In genomic region chr19:54128441-54128725, GRCh38 we compare ENCODE assay signal across 29 cellular contexts. TPM values are rescaled to one million over a fixed set of nuclear protein-coding genes. Genes with fewer than 3 reads are reported as not detected.
"Had no signal": no experiment of that assay in that cellular context is flagged by ENCODE, and none has a peak within 500 bp of the region (broad histone marks: within the 10 kb centered on the region; RNA-seq: fewer than 3 reads in every experiment).

No MANE protein-coding gene starts in this region.

- H3K27me3 Mint-ChIP-seq: stimulated activated memory B cell treated with anti-CD40 and anti-IgM and Interleukin-4, amounts not matched to agents 10 μg/mL and 1 μg/mL and 100 μg/mL, for 72 hours; stimulated activated naive B cell treated with anti-CD40 and anti-IgM and Interleukin-4, amounts not matched to agents 10 μg/mL and 1 μg/mL and 100 μg/mL, for 72 hours; stimulated activated naive CD8-positive, alpha-beta T cell treated with anti-CD3 and anti-CD28 coated beads, Interleukin-15, Interleukin-2, amounts not matched to agents 100 ng/mL and 50 ng/mL, for 24 hours; type B pancreatic cell had no signal

- H3K27ac Mint-ChIP-seq: stimulated activated effector memory CD8-positive, alpha-beta T cell treated with anti-CD3 and anti-CD28 coated beads, Interleukin-12 subunit alpha, Interleukin-12 subunit beta, amount 100 ng/mL, for 72 hours; stimulated activated memory B cell treated with anti-CD40 and anti-IgM and Interleukin-4, amounts not matched to agents 10 μg/mL and 1 μg/mL and 100 μg/mL, for 72 hours; stimulated activated naive B cell treated with anti-CD40 and anti-IgM and Interleukin-4, amounts not matched to agents 10 μg/mL and 1 μg/mL and 100 μg/mL, for 72 hours; stimulated activated naive CD8-positive, alpha-beta T cell treated with anti-CD3 and anti-CD28 coated beads, Interleukin-15, Interleukin-2, amounts not matched to agents 100 ng/mL and 50 ng/mL, for 24 hours; type B pancreatic cell had no signal

- H3K4me1 Mint-ChIP-seq: stimulated activated effector memory CD8-positive, alpha-beta T cell treated with anti-CD3 and anti-CD28 coated beads, Interleukin-12 subunit alpha, Interleukin-12 subunit beta, amount 100 ng/mL, for 72 hours; stimulated activated memory B cell treated with anti-CD40 and anti-IgM and Interleukin-4, amounts not matched to agents 10 μg/mL and 1 μg/mL and 100 μg/mL, for 72 hours; stimulated activated naive B cell treated with anti-CD40 and anti-IgM and Interleukin-4, amounts not matched to agents 10 μg/mL and 1 μg/mL and 100 μg/mL, for 72 hours had no signal

- H3K9me3 ChIP-seq: stomach, suprapubic skin, testis, thoracic aorta, thyroid gland, tibial artery, tibial nerve, transverse colon, upper lobe of left lung, uterus, vagina had no signal

- H3K4me1 ChIP-seq: stomach, suprapubic skin, testis, thyroid gland, tibial artery, tibial nerve, transverse colon, upper lobe of left lung, uterus, vagina had no signal

- H3K4me3 Mint-ChIP-seq: stimulated activated effector memory CD8-positive, alpha-beta T cell treated with anti-CD3 and anti-CD28 coated beads, Interleukin-12 subunit alpha, Interleukin-12 subunit beta, amount 100 ng/mL, for 72 hours; stimulated activated memory B cell treated with anti-CD40 and anti-IgM and Interleukin-4, amounts not matched to agents 10 μg/mL and 1 μg/mL and 100 μg/mL, for 72 hours; stimulated activated naive B cell treated with anti-CD40 and anti-IgM and Interleukin-4, amounts not matched to agents 10 μg/mL and 1 μg/mL and 100 μg/mL, for 72 hours; stimulated activated naive CD8-positive, alpha-beta T cell treated with anti-CD3 and anti-CD28 coated beads, Interleukin-15, Interleukin-2, amounts not matched to agents 100 ng/mL and 50 ng/mL, for 24 hours; type B pancreatic cell had no signal

- H3K4me3 ChIP-seq: stomach, suprapubic skin, testis, thoracic aorta, thyroid gland, tibial artery, tibial nerve, transverse colon, upper lobe of left lung, uterus, vagina had no signal

- H3K27me3 ChIP-seq: stomach, suprapubic skin, testis, thyroid gland, tibial artery, tibial nerve, transverse colon, upper lobe of left lung, uterus, vagina had no signal

- H3K36me3 ChIP-seq: uterus had no signal

- ATAC-seq: stimulated activated effector memory CD8-positive, alpha-beta T cell treated with anti-CD3 and anti-CD28 coated beads, Interleukin-12 subunit alpha, Interleukin-12 subunit beta, amount 100 ng/mL, for 72 hours; stimulated activated naive B cell treated with anti-CD40 and anti-IgM and Interleukin-4, amounts not matched to agents 10 μg/mL and 1 μg/mL and 100 μg/mL, for 72 hours had no signal

- H3K9me3 Mint-ChIP-seq: stimulated activated effector memory CD8-positive, alpha-beta T cell treated with anti-CD3 and anti-CD28 coated beads, Interleukin-12 subunit alpha, Interleukin-12 subunit beta, amount 100 ng/mL, for 72 hours; stimulated activated memory B cell treated with anti-CD40 and anti-IgM and Interleukin-4, amounts not matched to agents 10 μg/mL and 1 μg/mL and 100 μg/mL, for 72 hours; stimulated activated naive B cell treated with anti-CD40 and anti-IgM and Interleukin-4, amounts not matched to agents 10 μg/mL and 1 μg/mL and 100 μg/mL, for 72 hours; stimulated activated naive CD8-positive, alpha-beta T cell treated with anti-CD3 and anti-CD28 coated beads, Interleukin-15, Interleukin-2, amounts not matched to agents 100 ng/mL and 50 ng/mL, for 24 hours; type B pancreatic cell had no signal

- FAIRE-seq: urothelium cell line had no signal

- DNase-seq: stimulated activated CD4-positive, alpha-beta T cell treated with anti-CD3 and anti-CD28 coated beads, Interleukin-1b, Interleukin-23, amount 100 ng/mL, for 48 hours; stimulated activated CD4-positive, alpha-beta T cell treated with anti-CD3 and anti-CD28 coated beads, Interleukin-2, amount 100 ng/mL, for 24 hours; stimulated activated CD4-positive, alpha-beta T cell treated with anti-CD3 and anti-CD28 coated beads, Interleukin-2, amount 100 ng/mL, for 48 hours; stimulated activated CD4-positive, alpha-beta T cell treated with anti-CD3 and anti-CD28 coated beads, Interleukin-4, amount 100 ng/mL, for 1 hour; stimulated activated CD4-positive, alpha-beta T cell treated with anti-CD3 and anti-CD28 coated beads, Interleukin-4, amount 100 ng/mL, for 24 hours; stimulated activated CD4-positive, alpha-beta T cell treated with anti-CD3 and anti-CD28 coated beads, Interleukin-4, amount 100 ng/mL, for 4 hours; stimulated activated CD8-positive, alpha-beta memory T cell treated with anti-CD3 and anti-CD28 coated beads, Interleukin-4, amount 100 ng/mL, for 48 hours; stimulated activated naive B cell treated with anti-CD40 and anti-IgM and Interleukin-4, amounts not matched to agents 10 μg/mL and 1 μg/mL and 100 μg/mL, for 72 hours; stimulated activated naive CD4-positive, alpha-beta T cell; stimulated activated naive CD4-positive, alpha-beta T cell treated with Interleukin-2 at 50 U/mL for 16 hours; stomach; substantia nigra; testis; thyroid gland; tibial artery; transverse colon; trophoblast cell; uterus had no signal

- H3K27ac ChIP-seq: stomach, suprapubic skin, testis, thoracic aorta, thyroid gland, tibial artery, tibial nerve, transverse colon, upper lobe of left lung, uterus, vagina had no signal

RNA-seq across cellular contexts. Expression of gene OSCAR, which starts 27.8 kb away (rescaled TPM):
- total RNA-seq: temporal lobe had no signal
